In genomic region chr3:2484162-2485026, GRCh38 we compare ENCODE assay signal across 15 cellular contexts.
DNase-seq lines count a peak whose midpoint lies in the region; ATAC-seq and TF ChIP-seq lines count a peak whose summit lies in the region.
"Had no signal": no experiment of that assay in that cellular context is flagged by ENCODE, and none has a peak within 500 bp of the region (broad histone marks: within the 10 kb centered on the region; RNA-seq: fewer than 3 reads in every experiment).

No MANE protein-coding gene starts in this region.

- H3K36me3 Mint-ChIP-seq in stimulated activated memory B cell treated with anti-CD40 and anti-IgM and Interleukin-4, amounts not matched to agents 10 μg/mL and 1 μg/mL and 100 μg/mL, for 72 hours: no peaks in the 10 kb centered on the region
- H3K36me3 Mint-ChIP-seq: CD4-positive, CD25-positive, alpha-beta regulatory T cell had no signal

- DNase-seq in Right ventricle myocardium inferior (ENCODE audit: missing footprints) (peak; percentile 66), cardiac septum (ENCODE audit: low spot score) (no peak), MV-4-11 (lab: John Stamatoyannopoulos, UW) (peak; percentile 58), left ventricle myocardium inferior (no peak), NCI-H1105 treated with DMSO at 0.1 percent for 48 hours (lab: John Stamatoyannopoulos, UW) (no peak), HuH-7.5 (ENCODE audit: low spot score) (no peak)
- no peak for DNase-seq in stimulated activated CD4-positive, alpha-beta T cell treated with anti-CD3 and anti-CD28 coated beads, Interleukin-4, amount 100 ng/mL, for 24 hours
- DNase-seq: ACHN; CD4-positive, CD25-positive, alpha-beta regulatory T cell; DMS53; GM23248 had no signal

- no peaks in the 10 kb centered on the region for H3K4me1 ChIP-seq in left ventricle myocardium inferior
- H3K4me1 ChIP-seq: BLaER1 treated with 17β-estradiol and CSF1 and Interleukin-3, amounts not matched to agents 10 nM and 100 nM had no signal

- H3K4me1 Mint-ChIP-seq in stimulated activated memory B cell treated with anti-CD40 and anti-IgM and Interleukin-4, amounts not matched to agents 10 μg/mL and 1 μg/mL and 100 μg/mL, for 72 hours: no peaks in the 10 kb centered on the region
- H3K4me1 Mint-ChIP-seq: CD4-positive, CD25-positive, alpha-beta regulatory T cell had no signal

- ATAC-seq in Right ventricle myocardium inferior: peak; percentile 57
- ATAC-seq in stimulated activated memory B cell treated with anti-CD40 and anti-IgM and Interleukin-4, amounts not matched to agents 10 μg/mL and 1 μg/mL and 100 μg/mL, for 72 hours: peak; percentile 39
- ATAC-seq: GM12878, HCT116 had no signal

- no peaks in the 10 kb centered on the region for H3K27me3 ChIP-seq in left ventricle myocardium inferior (ENCODE audit: low read depth)
- H3K27me3 ChIP-seq: BLaER1 treated with 17β-estradiol and CSF1 and Interleukin-3, amounts not matched to agents 10 nM and 100 nM had no signal

- no peaks in the 10 kb centered on the region for H3K27me3 Mint-ChIP-seq in stimulated activated memory B cell treated with anti-CD40 and anti-IgM and Interleukin-4, amounts not matched to agents 10 μg/mL and 1 μg/mL and 100 μg/mL, for 72 hours
- H3K27me3 Mint-ChIP-seq: CD4-positive, CD25-positive, alpha-beta regulatory T cell had no signal

- no peak for TF ChIP-seq CTCF in left ventricle myocardium inferior (IDR thresholded peaks at IDR 0.05; ENCODE audit: borderline replicate concordance)

- H3K36me3 ChIP-seq in left ventricle myocardium inferior: no peaks in the 10 kb centered on the region
- H3K36me3 ChIP-seq: BLaER1 treated with 17β-estradiol and CSF1 and Interleukin-3, amounts not matched to agents 10 nM and 100 nM had no signal

- H3K9me3 ChIP-seq in left ventricle myocardium inferior (replicated peaks): peaks cover 11% of the 10 kb centered on the region

- no peak overlapping the region for H3K4me3 ChIP-seq in left ventricle myocardium inferior
- H3K4me3 ChIP-seq: BLaER1 treated with 17β-estradiol and CSF1 and Interleukin-3, amounts not matched to agents 10 nM and 100 nM; GM12878; GM23248 had no signal

- H3K27ac Mint-ChIP-seq in stimulated activated memory B cell treated with anti-CD40 and anti-IgM and Interleukin-4, amounts not matched to agents 10 μg/mL and 1 μg/mL and 100 μg/mL, for 72 hours: no peak overlapping the region
- H3K27ac Mint-ChIP-seq: CD4-positive, CD25-positive, alpha-beta regulatory T cell had no signal

- H3K9me3 Mint-ChIP-seq in stimulated activated memory B cell treated with anti-CD40 and anti-IgM and Interleukin-4, amounts not matched to agents 10 μg/mL and 1 μg/mL and 100 μg/mL, for 72 hours: no peaks in the 10 kb centered on the region

- intact Hi-C loops in Right ventricle myocardium inferior (cut with DNase I): no loop called here
- intact Hi-C loops in cardiac septum (cut with DNase I): no loop called here
- intact Hi-C loops in left ventricle myocardium inferior (cut with micrococcal nuclease): no loop called here

- no peak overlapping the region for H3K4me3 Mint-ChIP-seq in stimulated activated memory B cell treated with anti-CD40 and anti-IgM and Interleukin-4, amounts not matched to agents 10 μg/mL and 1 μg/mL and 100 μg/mL, for 72 hours
- H3K4me3 Mint-ChIP-seq: CD4-positive, CD25-positive, alpha-beta regulatory T cell had no signal

- H3K27ac ChIP-seq in left ventricle myocardium inferior (replicated peaks): peak overlapping the region; percentile 34
- H3K27ac ChIP-seq: BLaER1 treated with 17β-estradiol and CSF1 and Interleukin-3, amounts not matched to agents 10 nM and 100 nM; GM23248 had no signal

Comparison
In these comparisons a context has a peak if more than half of its experiments do, and no peak if none do; other contexts are left out.
1. DNase-seq: peak in Right ventricle myocardium inferior (single experiment) and MV-4-11 (single experiment); none in cardiac septum (single experiment), left ventricle myocardium inferior (single experiment), stimulated activated CD4-positive, alpha-beta T cell treated with anti-CD3 and anti-CD28 coated beads, Interleukin-4, amount 100 ng/mL, for 24 hours (single experiment), NCI-H1105 treated with DMSO at 0.1 percent for 48 hours (single experiment) and HuH-7.5 (single experiment).